Comparison of ENCODE assay signal across 20 cellular contexts in the genomic region with DNA sequence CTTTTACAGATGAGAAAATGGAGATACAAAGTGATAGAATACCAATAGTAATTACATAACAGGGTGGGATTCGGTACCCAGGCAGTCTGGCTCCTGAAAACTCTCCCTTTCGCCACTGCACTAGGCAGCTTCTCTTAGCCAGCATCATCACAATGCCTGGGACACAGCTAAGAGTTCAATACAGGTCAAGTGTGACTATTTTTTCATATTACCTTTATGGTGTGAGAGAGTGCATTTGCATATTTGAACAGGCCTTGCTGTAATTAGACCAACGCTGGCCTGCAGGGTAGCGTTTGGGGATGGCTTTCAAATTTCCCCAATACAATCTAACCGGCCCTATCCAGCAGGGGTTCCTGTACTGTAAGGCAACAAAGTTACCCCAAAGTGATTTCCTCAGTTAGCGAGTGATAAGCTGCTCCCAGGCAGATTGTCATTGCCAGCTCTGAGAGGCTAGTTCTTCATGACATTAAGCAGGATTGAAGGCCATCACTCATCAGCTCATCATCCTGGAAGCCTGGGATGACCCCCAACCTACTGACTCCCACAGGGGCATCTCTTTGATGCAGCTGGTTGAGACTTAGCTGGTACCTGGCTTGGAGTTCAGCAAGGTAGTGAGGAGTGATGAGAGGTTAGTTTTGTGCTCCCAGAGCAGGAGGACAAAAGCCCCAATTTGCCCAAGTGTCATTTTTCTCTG.
DNase-seq lines count a peak whose midpoint lies in the region; ATAC-seq and TF ChIP-seq lines count a peak whose summit lies in the region.
"Had no signal": no experiment of that assay in that cellular context is flagged by ENCODE, and none has a peak within 500 bp of the region (broad histone marks: within the 10 kb centered on the region; RNA-seq: fewer than 3 reads in every experiment).

No MANE protein-coding gene starts in this region.

- H3K27me3 Mint-ChIP-seq in stimulated activated memory B cell treated with anti-CD40 and anti-IgM and Interleukin-4, amounts not matched to agents 10 μg/mL and 1 μg/mL and 100 μg/mL, for 72 hours = no peaks in the 10 kb centered on the region
- H3K27me3 Mint-ChIP-seq: CD4-positive, alpha-beta T cell had no signal

- H3K27ac Mint-ChIP-seq in stimulated activated memory B cell treated with anti-CD40 and anti-IgM and Interleukin-4, amounts not matched to agents 10 μg/mL and 1 μg/mL and 100 μg/mL, for 72 hours = no peak overlapping the region
- H3K27ac Mint-ChIP-seq: CD4-positive, alpha-beta T cell had no signal

- 91 to 95% (median 95%) methylated on average over 6 of the region's 6 CpGs for WGBS in ovary, 3 donors

- peak; percentile 24 for DNase-seq in NCI-H748 (lab: John Stamatoyannopoulos, UW; ENCODE audit: unreplicated experiment)
- no peak for DNase-seq in NCI-H748 treated with DMSO at 0.1 percent for 48 hours (lab: John Stamatoyannopoulos, UW)
- no peak for DNase-seq in Right ventricle myocardium superior
- no peak for DNase-seq in right atrium auricular region (ENCODE audit: low spot score)
- DNase-seq in WERI-Rb-1 = peak; percentile 74
- DNase-seq in GOT3 (lab: John Stamatoyannopoulos, UW) = no peak
- DNase-seq in ovary = no peak
- DNase-seq: AML-193; Caco-2; CD4-positive, alpha-beta T cell; GDM1; GM23248; H7; HFFc6 had no signal

- H3K4me3 Mint-ChIP-seq in stimulated activated memory B cell treated with anti-CD40 and anti-IgM and Interleukin-4, amounts not matched to agents 10 μg/mL and 1 μg/mL and 100 μg/mL, for 72 hours = no peak overlapping the region
- H3K4me3 Mint-ChIP-seq: CD4-positive, alpha-beta T cell; HFFc6 had no signal

- no peaks in the 10 kb centered on the region for H3K27me3 ChIP-seq in right atrium auricular region
- H3K27me3 ChIP-seq in WERI-Rb-1 (ENCODE audit: insufficient read depth, low read depth, severe bottlenecking) = no peaks in the 10 kb centered on the region
- H3K27me3 ChIP-seq in ovary = no peaks in the 10 kb centered on the region

- no peaks in the 10 kb centered on the region for H3K4me1 Mint-ChIP-seq in stimulated activated memory B cell treated with anti-CD40 and anti-IgM and Interleukin-4, amounts not matched to agents 10 μg/mL and 1 μg/mL and 100 μg/mL, for 72 hours

- H3K36me3 ChIP-seq in right atrium auricular region (no peaks in the 10 kb centered on the region), WERI-Rb-1 (no peaks in the 10 kb centered on the region), ovary (no peaks in the 10 kb centered on the region)

- H3K4me1 ChIP-seq in right atrium auricular region = peaks cover 0 to 12% of the 10 kb centered on the region in 2 donors
- H3K4me1 ChIP-seq in ovary (ENCODE audit: insufficient read depth) = no peaks in the 10 kb centered on the region
- H3K4me1 ChIP-seq: A549, Caco-2 had no signal

- TF ChIP-seq CTCF in right atrium auricular region (IDR thresholded peaks at IDR 0.05) (no peak), WERI-Rb-1 (IDR thresholded peaks at IDR 0.05; ENCODE audit: low read depth, low read length) (no peak), ovary (IDR thresholded peaks at IDR 0.05) (no peak)

- intact Hi-C loops in Right ventricle myocardium superior (cut with DNase I) (no loop called here), ovary (cut with DNase I) (no loop called here)

- H3K36me3 Mint-ChIP-seq in stimulated activated memory B cell treated with anti-CD40 and anti-IgM and Interleukin-4, amounts not matched to agents 10 μg/mL and 1 μg/mL and 100 μg/mL, for 72 hours = no peaks in the 10 kb centered on the region

- no peak for TF ChIP-seq EP300 in ovary (IDR thresholded peaks at IDR 0.05)

- H3K9me3 ChIP-seq in right atrium auricular region = no peaks in the 10 kb centered on the region
- no peaks in the 10 kb centered on the region for H3K9me3 ChIP-seq in WERI-Rb-1 (ENCODE audit: severe bottlenecking)
- H3K9me3 ChIP-seq in ovary = no peaks in the 10 kb centered on the region
- H3K9me3 ChIP-seq: A549, Caco-2 had no signal

- H3K4me3 ChIP-seq in right atrium auricular region (no peak overlapping the region), WERI-Rb-1 (ENCODE audit: low read depth, low read length) (no peak overlapping the region), ovary (no peak overlapping the region)
- H3K4me3 ChIP-seq: A549, GM23248 had no signal

- H3K9me3 Mint-ChIP-seq in stimulated activated memory B cell treated with anti-CD40 and anti-IgM and Interleukin-4, amounts not matched to agents 10 μg/mL and 1 μg/mL and 100 μg/mL, for 72 hours = no peaks in the 10 kb centered on the region
- H3K9me3 Mint-ChIP-seq: HFFc6 had no signal

- peak; percentile 82 for ATAC-seq in Right ventricle myocardium superior (ENCODE audit: poor library complexity)
- ATAC-seq in stimulated activated memory B cell treated with anti-CD40 and anti-IgM and Interleukin-4, amounts not matched to agents 10 μg/mL and 1 μg/mL and 100 μg/mL, for 72 hours = peak; percentile 39
- ATAC-seq: A549, HCT116 had no signal

- H3K27ac ChIP-seq in right atrium auricular region (no peak overlapping the region), WERI-Rb-1 (no peak overlapping the region), ovary (no peak overlapping the region)
- H3K27ac ChIP-seq: 22Rv1, A549, C4-2B, GM23248, HL-60 had no signal

- no peak for TF ChIP-seq POLR2A in ovary (IDR thresholded peaks at IDR 0.05)

Comparison
In these comparisons a context has a peak if more than half of its experiments do, and no peak if none do; other contexts are left out.
1. DNase-seq: peak in NCI-H748 (single experiment) and WERI-Rb-1 (single experiment); none in NCI-H748 treated with DMSO at 0.1 percent for 48 hours (single experiment), Right ventricle myocardium superior (single experiment), right atrium auricular region (single experiment), GOT3 (single experiment) and ovary (0 of 5).